Comparison of ENCODE assay signal across 13 cellular contexts in genomic region chr15:52370010-52370409, GRCh38.
DNase-seq lines count a peak whose midpoint lies in the region; ATAC-seq, FAIRE-seq and TF ChIP-seq lines count a peak whose summit lies in the region.
"Had no signal": no experiment of that assay in that cellular context is flagged by ENCODE, and none has a peak within 500 bp of the region (broad histone marks: within the 10 kb centered on the region; RNA-seq: fewer than 3 reads in every experiment).

No MANE protein-coding gene starts in this region.

- H3K79me1 ChIP-seq in IMR-90 (ENCODE audit: low read depth in 1 of 2, low read length in 2 of 2), result no peaks in the 10 kb centered on the region; a peak in 2 of 4 replicates

- WGBS in IMR-90 (ENCODE audit: extremely low coverage in 2 of 2, insufficient read length in 1 of 2), 2 experiments, result 95% methylated on average over 4 of the region's 9 CpGs; no CpG with 5 or more reads in 1 of the 2 experiments
- 31% methylated on average over 9 of the region's 9 CpGs for WGBS in GM12878 (ENCODE audit: insufficient coverage, insufficient replicate concordance, low lambda C conversion rate, missing lambda C conversion rate)

- TF ChIP-seq CTCF in left ventricle myocardium inferior (IDR thresholded peaks at IDR 0.05; ENCODE audit: borderline replicate concordance), result no peak
- TF ChIP-seq CTCF in IMR-90 (conservative IDR thresholded peaks at IDR 0.05; ENCODE audit: low read depth, low read length), result no peak
- no peak for TF ChIP-seq CTCF in GM12878 (IDR thresholded peaks at IDR 0.05 in 2 of 3, conservative IDR thresholded peaks at IDR 0.05 in 1 of 3; ENCODE audit: control insufficient read depth in 2 of 3, extremely low read depth in 1 of 3, insufficient read depth in 1 of 3, low read depth in 3 of 3, low read length in 3 of 3)

- peak overlapping the region; percentile 34 for H3K27ac ChIP-seq in left ventricle myocardium inferior (replicated peaks)
- H3K27ac ChIP-seq in IMR-90 (ENCODE audit: insufficient read depth, low read length), result no peak overlapping the region
- H3K27ac ChIP-seq in GM12878 (ENCODE audit: control insufficient read depth, insufficient read depth), result peak overlapping the region; percentile 5; the same call in 1 of the 2 replicates
- H3K27ac ChIP-seq: A549, coronary artery had no signal

- RAD21 ChIA-PET in GM12878 (lab: Charles Lee; ENCODE audit: unreplicated experiment), result interaction anchor here (1.5 to 5.2 kb wide), 3 partner anchors 10 to 95 kb away, joined by 3 to 40 read pairs (median 29); no protein-coding TSS in a partner anchor

- no peak for TF ChIP-seq RAD21 in IMR-90 (IDR thresholded peaks at IDR 0.05; ENCODE audit: low read length)
- no peak for TF ChIP-seq RAD21 in GM12878 (IDR thresholded peaks at IDR 0.05; ENCODE audit: insufficient read depth, low read depth, low read length)

- H3K4me1 ChIP-seq in left ventricle myocardium inferior (peaks cover 19% of the 10 kb centered on the region), IMR-90 (ENCODE audit: control insufficient read depth, insufficient read depth, low read length) (no peaks in the 10 kb centered on the region), GM12878 (ENCODE audit: control insufficient read depth, insufficient read depth, low read length) (peaks cover 3% of the 10 kb centered on the region; the same call in 1 of the 2 replicates)
- H3K4me1 ChIP-seq: A549 had no signal

- in situ Hi-C loops in IMR-90 (cut with MboI; ENCODE audit: low sequenced_read_pairs) (no loop called here), GM12878 (cut with MboI) (no loop called here)

- no peak overlapping the region for H2BK5ac ChIP-seq in IMR-90 (ENCODE audit: low read depth, low read length, poor library complexity, severe bottlenecking)

- TF ChIP-seq POLR2A in IMR-90 (IDR thresholded peaks at IDR 0.05; ENCODE audit: low read depth, low read length) (no peak), GM12878 (IDR thresholded peaks at IDR 0.05; ENCODE audit: low read depth, low read length) (no peak)

- H3K9me3 ChIP-seq in left ventricle myocardium inferior (replicated peaks), result peaks cover 5% of the 10 kb centered on the region
- peaks cover 2% of the 10 kb centered on the region; the same call in 1 of the 2 replicates for H3K9me3 ChIP-seq in IMR-90 (ENCODE audit: control insufficient read depth, insufficient read depth, low read length)
- H3K9me3 ChIP-seq in GM12878 (replicated peaks; ENCODE audit: control insufficient read depth, insufficient read depth, low read length), result no peaks in the 10 kb centered on the region; the same call in 2 of the 3 replicates
- H3K9me3 ChIP-seq: A549 had no signal

- no peak overlapping the region for H2BK120ac ChIP-seq in IMR-90 (ENCODE audit: low read depth, low read length)

- no peak overlapping the region for H3K56ac ChIP-seq in IMR-90 (ENCODE audit: extremely low read depth, insufficient read depth, low read length)

- no peak for FAIRE-seq in GM12878 (lab: Jason Lieb, UNC)
- FAIRE-seq: RCC 7860 had no signal

- TF ChIP-seq EP300 in GM12878 (IDR thresholded peaks at IDR 0.05; ENCODE audit: borderline replicate concordance in 1 of 2, control insufficient read depth in 1 of 2, low read depth in 2 of 2, low read length in 2 of 2), result no peak

- POLR2A ChIA-PET in IMR-90 (lab: Charles Lee; ENCODE audit: unreplicated experiment), result no interaction called here
- POLR2A ChIA-PET in GM12878 (lab: Charles Lee), result interaction anchor here (0.6 to 1.8 kb wide), 5 partner anchors 9 to 411 kb away, joined by 3 to 12 read pairs (median 6); no protein-coding TSS in a partner anchor

- no peak overlapping the region for H3K4ac ChIP-seq in IMR-90 (ENCODE audit: low read depth, low read length)

- H3K18ac ChIP-seq in IMR-90 (ENCODE audit: low read depth, low read length), result no peak overlapping the region

- no peak overlapping the region for H3K9ac ChIP-seq in IMR-90 (ENCODE audit: low read depth, low read length)
- H3K9ac ChIP-seq in GM12878 (ENCODE audit: control insufficient read depth, insufficient read depth, low read length), result no peak overlapping the region

- H3K36me3 ChIP-seq in left ventricle myocardium inferior (peaks cover 43% of the 10 kb centered on the region), IMR-90 (ENCODE audit: control insufficient read depth, insufficient read depth, low read length) (peaks cover 20% of the 10 kb centered on the region), GM12878 (ENCODE audit: control insufficient read depth in 2 of 2, insufficient read depth in 2 of 2, low read length in 1 of 2) (peaks cover 3 to 32% of the 10 kb centered on the region in 2 experiments)

- H2AFZ ChIP-seq in IMR-90 (replicated peaks; ENCODE audit: low read length, poor library complexity), result no peak overlapping the region
- no peak overlapping the region for H2AFZ ChIP-seq in GM12878 (ENCODE audit: control insufficient read depth, low read depth, low read length)

- H3K9me1 ChIP-seq in IMR-90 (ENCODE audit: insufficient read depth, low read length), result 0 out of 2 replicates have a peak, but pooled peaks cover 3% of the 10 kb centered on the region

- ATAC-seq in Right ventricle myocardium inferior (no peak), IMR-90 (ENCODE audit: low read depth) (no peak), GM12878 (peak; percentile 83), HG03039 (IDR thresholded peaks at IDR 0.05; ENCODE audit: unreplicated experiment) (no peak)
- ATAC-seq: A549; naive thymus-derived CD8-positive, alpha-beta T cell had no signal

- H3K27me3 ChIP-seq in left ventricle myocardium inferior (ENCODE audit: low read depth) (no peaks in the 10 kb centered on the region), IMR-90 (ENCODE audit: control insufficient read depth, insufficient read depth, low read length) (no peaks in the 10 kb centered on the region), GM12878 (replicated peaks in 1 of 2; ENCODE audit: control insufficient read depth in 2 of 2, insufficient read depth in 2 of 2, low read length in 1 of 2) (no peaks in the 10 kb centered on the region)

- no peak overlapping the region for H2AK5ac ChIP-seq in IMR-90 (ENCODE audit: low read depth, low read length)

- intact Hi-C loops in left ventricle myocardium inferior (cut with micrococcal nuclease) (no loop called here), Right ventricle myocardium inferior (cut with DNase I) (no loop called here), IMR-90 (cut with micrococcal nuclease) (no loop called here), GM12878 (cut with micrococcal nuclease; ENCODE audit: unreplicated experiment) (no loop called here)

- H4K5ac ChIP-seq in IMR-90 (ENCODE audit: low read depth, low read length), result no peak overlapping the region

- BruUV-seq in IMR-90 (replicated peaks; lab: Mats Ljungman, UMichigan) (no TSS peak), GM12878 (replicated peaks; lab: Mats Ljungman, UMichigan) (no TSS peak)

- dilution Hi-C loops in IMR-90 (cut with HindIII; ENCODE audit: low sequenced_read_pairs, unreplicated experiment), result no loop called here

- no peak overlapping the region for H2AK9ac ChIP-seq in IMR-90 (replicated peaks; ENCODE audit: low read depth, low read length, poor library complexity)

- H3K79me2 ChIP-seq in GM12878 (ENCODE audit: control insufficient read depth, insufficient read depth, low read length), result no peaks in the 10 kb centered on the region

- H3K4me3 ChIP-seq in left ventricle myocardium inferior (no peak overlapping the region), IMR-90 (ENCODE audit: insufficient read depth, low read depth, low read length) (no peak overlapping the region), GM12878 (no peak overlapping the region)
- H3K4me3 ChIP-seq: A549, coronary artery had no signal

- no peak overlapping the region for H3K23ac ChIP-seq in IMR-90 (ENCODE audit: low read depth, low read length)

- H2BK15ac ChIP-seq in IMR-90 (ENCODE audit: low read depth, low read length), result no peak overlapping the region

- H4K8ac ChIP-seq in IMR-90 (ENCODE audit: low read depth in 2 of 2, low read length in 2 of 2), result no peak overlapping the region

- H4K20me1 ChIP-seq in IMR-90 (ENCODE audit: insufficient read depth, low read length) (no peaks in the 10 kb centered on the region), GM12878 (ENCODE audit: control insufficient read depth, insufficient read depth) (no peaks in the 10 kb centered on the region)

- DNase-seq in left ventricle myocardium inferior, result no peak
- DNase-seq in Right ventricle myocardium inferior (ENCODE audit: missing footprints), result no peak
- peak; percentile 39 for DNase-seq in IMR-90
- DNase-seq in GM12878 (ENCODE audit: low read depth, low spot score), result no peak
- no peak for DNase-seq in activated CD4-positive, alpha-beta T cell treated with anti-CD3 and anti-CD28 coated beads, Interleukin-2, amount 50 U/mL, for 4 hours
- DNase-seq in glomerular visceral epithelial cell (ENCODE audit: extremely low spot score), result no peak
- no peak for DNase-seq in NCI-H2227 (lab: John Stamatoyannopoulos, UW; ENCODE audit: unreplicated experiment)
- DNase-seq: activated CD8-positive, alpha-beta memory T cell treated with anti-CD3 and anti-CD28 coated beads, Interleukin-2, amount 50 U/mL, for 4 hours; naive thymus-derived CD8-positive, alpha-beta T cell had no signal

- SMC1A ChIA-PET in GM12878 (lab: Charles Lee; ENCODE audit: uncharacterized antibody, unreplicated experiment), result interaction anchor here (0.7 to 7.2 kb wide), 11 partner anchors 8 to 191 kb away, joined by 3 to 61 read pairs (median 5); no protein-coding TSS in a partner anchor

- H3K14ac ChIP-seq in IMR-90 (replicated peaks; ENCODE audit: low read depth, low read length), result no peak overlapping the region

- no peak overlapping the region for H3K4me2 ChIP-seq in IMR-90 (ENCODE audit: low read depth, low read length)
- H3K4me2 ChIP-seq in GM12878 (ENCODE audit: control insufficient read depth, insufficient read depth), result no peak overlapping the region
- H3K4me2 ChIP-seq: A549 had no signal

- CTCF ChIA-PET in IMR-90 (lab: Yijun Ruan, JAX) (no interaction called here), GM12878 (lab: Yijun Ruan, JAX) (interaction anchor here (1.4 to 3.0 kb wide), 5 partner anchors 9 to 96 kb away, joined by 3 to 9 read pairs (median 5); no protein-coding TSS in a partner anchor)

- H2BK20ac ChIP-seq in IMR-90 (ENCODE audit: low read depth, low read length), result no peak overlapping the region

- no peak overlapping the region for H4K91ac ChIP-seq in IMR-90 (ENCODE audit: insufficient read depth, low read depth, low read length)

TF ChIP-seq in IMR-90, 13 proteins besides CTCF, POLR2A, EP300 and RAD21 (continues in another document):
- TF ChIP-seq BHLHE40 (IDR thresholded peaks at IDR 0.05; ENCODE audit: low read depth, low read length), result no peak
